In genomic region chr5:89315194-89315593, GRCh38 we compare ENCODE assay signal across 9 cellular contexts.
DNase-seq lines count a peak whose midpoint lies in the region; ATAC-seq and TF ChIP-seq lines count a peak whose summit lies in the region.
"Had no signal": no experiment of that assay in that cellular context is flagged by ENCODE, and none has a peak within 500 bp of the region (broad histone marks: within the 10 kb centered on the region; RNA-seq: fewer than 3 reads in every experiment).

No MANE protein-coding gene starts in this region.

- H3K4me2 ChIP-seq in hepatocyte (peak overlapping the region; percentile 48), skeletal muscle satellite cell (ENCODE audit: low read length) (peak overlapping the region; percentile 10)

- H3K4me1 ChIP-seq in hepatocyte (ENCODE audit: insufficient read depth): peaks cover 17% of the 10 kb centered on the region
- peaks cover 32% of the 10 kb centered on the region for H3K4me1 ChIP-seq in skeletal muscle satellite cell (ENCODE audit: control insufficient read depth, insufficient read depth, low read length)

- no peak overlapping the region for H2AFZ ChIP-seq in hepatocyte

- WGBS in hepatocyte (ENCODE audit: low lambda C conversion rate, missing lambda C conversion rate): 34% methylated on average over 6 of the region's 6 CpGs

- no peaks in the 10 kb centered on the region for H3K9me2 ChIP-seq in hepatocyte (replicated peaks; ENCODE audit: insufficient read depth)

- H4K20me1 ChIP-seq in hepatocyte (ENCODE audit: insufficient read depth, poor library complexity, severe bottlenecking): no peaks in the 10 kb centered on the region

- no peak for TF ChIP-seq CTCF in hepatocyte (IDR thresholded peaks at IDR 0.05; ENCODE audit: poor library complexity)

- H3K79me2 ChIP-seq in hepatocyte: no peaks in the 10 kb centered on the region

- H3K27me3 ChIP-seq in hepatocyte: no peaks in the 10 kb centered on the region
- no peaks in the 10 kb centered on the region for H3K27me3 ChIP-seq in skeletal muscle satellite cell (ENCODE audit: control insufficient read depth, insufficient read depth, low read length)

- H3K9me3 Mint-ChIP-seq in activated naive CD4-positive, alpha-beta T cell treated with anti-CD3 and anti-CD28 coated beads, Interleukin-2, amount 50 U/mL, for 72 hours: no peaks in the 10 kb centered on the region

- H3K9me3 ChIP-seq in hepatocyte (ENCODE audit: low read depth) (no peaks in the 10 kb centered on the region), skeletal muscle satellite cell (replicated peaks; ENCODE audit: low read length) (no peaks in the 10 kb centered on the region)

- H3K9ac ChIP-seq in skeletal muscle satellite cell (ENCODE audit: low read depth, low read length): no peak overlapping the region

- no peaks in the 10 kb centered on the region for H3K36me3 ChIP-seq in hepatocyte (replicated peaks; ENCODE audit: insufficient read depth, low read depth)
- no peaks in the 10 kb centered on the region for H3K36me3 ChIP-seq in skeletal muscle satellite cell (ENCODE audit: insufficient read depth, low read length)

- no peaks in the 10 kb centered on the region for H3K36me3 Mint-ChIP-seq in activated naive CD4-positive, alpha-beta T cell treated with anti-CD3 and anti-CD28 coated beads, Interleukin-2, amount 50 U/mL, for 72 hours

- peak overlapping the region; percentile 73 for H3K27ac ChIP-seq in hepatocyte

- ATAC-seq in GM18909 (IDR thresholded peaks at IDR 0.05; ENCODE audit: poor library complexity, unreplicated experiment): no peak
- ATAC-seq in activated naive CD4-positive, alpha-beta T cell treated with anti-CD3 and anti-CD28 coated beads, Interleukin-2, amount 50 U/mL, for 72 hours: no peak

- no peak overlapping the region for H3K27ac Mint-ChIP-seq in activated naive CD4-positive, alpha-beta T cell treated with anti-CD3 and anti-CD28 coated beads, Interleukin-2, amount 50 U/mL, for 72 hours

- no peak overlapping the region for H3K4me3 ChIP-seq in hepatocyte
- H3K4me3 ChIP-seq in skeletal muscle satellite cell (ENCODE audit: low read length): no peak overlapping the region
- H3K4me3 ChIP-seq: coronary artery had no signal

- DNase-seq in LHCN-M2 (ENCODE audit: low read depth) (peak; percentile 75), RPMI8226 (peak; percentile 21), hepatocyte (ENCODE audit: low spot score) (peak; percentile 41)
- DNase-seq in activated CD4-positive, alpha-beta T cell treated with anti-CD3 and anti-CD28 coated beads for 4 hours: no peak
- DNase-seq in activated naive CD4-positive, alpha-beta T cell treated with anti-CD3 and anti-CD28 coated beads, Interleukin-2, amount 50 U/mL, for 72 hours (ENCODE audit: low spot score in 2 of 2): no peak
- DNase-seq: KBM-7 had no signal

Comparison
In these comparisons a context has a peak if more than half of its experiments do, and no peak if none do; other contexts are left out.
1. DNase-seq: peak in LHCN-M2 (single experiment), RPMI8226 (single experiment) and hepatocyte (single experiment); none in activated CD4-positive, alpha-beta T cell treated with anti-CD3 and anti-CD28 coated beads for 4 hours (0 of 2) and activated naive CD4-positive, alpha-beta T cell treated with anti-CD3 and anti-CD28 coated beads, Interleukin-2, amount 50 U/mL, for 72 hours (0 of 2).